In the genomic region with DNA sequence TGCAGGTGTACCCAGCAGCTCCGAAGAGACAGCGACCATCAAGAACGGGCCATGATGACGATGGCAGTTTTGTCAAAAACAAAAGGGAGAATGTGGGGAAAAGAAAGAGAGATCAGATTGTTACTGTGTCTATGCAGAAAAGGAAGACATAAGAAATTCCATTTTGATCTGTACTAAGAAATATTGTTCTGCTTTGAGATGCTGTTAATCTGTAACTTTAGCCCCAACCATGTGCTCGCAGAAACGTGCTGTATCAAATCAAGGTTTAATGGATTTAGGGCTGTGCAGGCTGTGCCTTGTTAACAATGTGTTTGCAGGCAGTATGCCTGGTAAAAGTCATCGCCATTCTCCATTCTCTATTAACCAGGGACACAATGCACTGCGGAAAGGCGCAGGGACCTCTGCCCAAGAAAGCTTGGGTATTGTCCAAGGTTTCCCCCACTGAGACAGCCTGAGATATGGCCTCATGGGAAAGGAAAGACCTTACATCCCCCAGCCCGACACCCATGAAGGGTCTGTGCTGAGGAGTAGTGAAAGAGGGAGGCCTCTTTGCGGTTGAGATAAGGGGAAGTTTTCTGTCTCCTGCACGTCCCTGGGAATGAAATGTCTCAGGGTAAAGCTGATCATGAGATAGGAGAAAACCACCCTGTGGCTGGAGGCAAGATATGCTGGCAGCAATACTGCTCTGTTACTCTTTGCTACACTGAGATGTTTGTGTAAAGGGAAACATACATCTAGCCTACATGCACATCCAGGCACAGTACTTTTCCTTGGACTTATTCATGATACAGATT, we compare ENCODE assay signal across 1 cellular context.
TF ChIP-seq lines count a peak whose summit lies in the region.

No MANE protein-coding gene starts in this region.

TF ChIP-seq in GM12878, 131 proteins besides CTCF, POLR2A, EP300 and RAD21 (continued from another document):
- TF ChIP-seq, protein P1, sequence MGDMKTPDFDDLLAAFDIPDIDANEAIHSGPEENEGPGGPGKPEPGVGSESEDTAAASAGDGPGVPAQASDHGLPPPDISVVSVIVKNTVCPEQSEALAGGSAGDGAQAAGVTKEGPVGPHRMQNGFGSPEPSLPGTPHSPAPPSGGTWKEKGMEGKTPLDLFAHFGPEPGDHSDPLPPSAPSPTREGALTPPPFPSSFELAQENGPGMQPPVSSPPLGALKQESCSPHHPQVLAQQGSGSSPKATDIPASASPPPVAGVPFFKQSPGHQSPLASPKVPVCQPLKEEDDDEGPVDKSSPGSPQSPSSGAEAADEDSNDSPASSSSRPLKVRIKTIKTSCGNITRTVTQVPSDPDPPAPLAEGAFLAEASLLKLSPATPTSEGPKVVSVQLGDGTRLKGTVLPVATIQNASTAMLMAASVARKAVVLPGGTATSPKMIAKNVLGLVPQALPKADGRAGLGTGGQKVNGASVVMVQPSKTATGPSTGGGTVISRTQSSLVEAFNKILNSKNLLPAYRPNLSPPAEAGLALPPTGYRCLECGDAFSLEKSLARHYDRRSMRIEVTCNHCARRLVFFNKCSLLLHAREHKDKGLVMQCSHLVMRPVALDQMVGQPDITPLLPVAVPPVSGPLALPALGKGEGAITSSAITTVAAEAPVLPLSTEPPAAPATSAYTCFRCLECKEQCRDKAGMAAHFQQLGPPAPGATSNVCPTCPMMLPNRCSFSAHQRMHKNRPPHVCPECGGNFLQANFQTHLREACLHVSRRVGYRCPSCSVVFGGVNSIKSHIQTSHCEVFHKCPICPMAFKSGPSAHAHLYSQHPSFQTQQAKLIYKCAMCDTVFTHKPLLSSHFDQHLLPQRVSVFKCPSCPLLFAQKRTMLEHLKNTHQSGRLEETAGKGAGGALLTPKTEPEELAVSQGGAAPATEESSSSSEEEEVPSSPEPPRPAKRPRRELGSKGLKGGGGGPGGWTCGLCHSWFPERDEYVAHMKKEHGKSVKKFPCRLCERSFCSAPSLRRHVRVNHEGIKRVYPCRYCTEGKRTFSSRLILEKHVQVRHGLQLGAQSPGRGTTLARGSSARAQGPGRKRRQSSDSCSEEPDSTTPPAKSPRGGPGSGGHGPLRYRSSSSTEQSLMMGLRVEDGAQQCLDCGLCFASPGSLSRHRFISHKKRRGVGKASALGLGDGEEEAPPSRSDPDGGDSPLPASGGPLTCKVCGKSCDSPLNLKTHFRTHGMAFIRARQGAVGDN (IDR thresholded peaks at IDR 0.05): 0 out of 2 replicates have a peak, but pooled peaks have one; percentile 54
- TF ChIP-seq EED (IDR thresholded peaks at IDR 0.05; ENCODE audit: low read depth): peak; percentile 82
- TF ChIP-seq NFIC (IDR thresholded peaks at IDR 0.05; ENCODE audit: low read depth, low read length): peak; percentile 58
- peak in 1 of 2 experiments; percentile 59; a peak in 1 of 4 replicates for TF ChIP-seq BHLHE40 (IDR thresholded peaks at IDR 0.05; ENCODE audit: borderline replicate concordance in 1 of 2, low read depth in 2 of 2, low read length in 1 of 2)
- TF ChIP-seq RUNX3 (IDR thresholded peaks at IDR 0.05; ENCODE audit: low read length): peak; percentile 87
- TF ChIP-seq ZBED1 (IDR thresholded peaks at IDR 0.05; ENCODE audit: borderline replicate concordance): 0 out of 2 replicates have a peak, but pooled peaks have one; percentile 18
- TF ChIP-seq MEF2B (IDR thresholded peaks at IDR 0.05; ENCODE audit: partially characterized antibody, poor library complexity, severe bottlenecking): peak; percentile 58
- TF ChIP-seq BCL3 (IDR thresholded peaks at IDR 0.05; ENCODE audit: borderline replicate concordance, insufficient read depth, low read depth, low read length, poor library complexity, severe bottlenecking): peak; percentile 23
- TF ChIP-seq RELB (IDR thresholded peaks at IDR 0.05; ENCODE audit: low read depth): peak; percentile 75
- TF ChIP-seq ATF7 (IDR thresholded peaks at IDR 0.05; ENCODE audit: low read depth): 0 out of 2 replicates have a peak, but pooled peaks have one; percentile 19
- peak; percentile 48; the same call in 1 of the 2 replicates for TF ChIP-seq CREM (IDR thresholded peaks at IDR 0.05; ENCODE audit: low read depth)
- TF ChIP-seq CBFB (IDR thresholded peaks at IDR 0.05; ENCODE audit: low read depth): 0 out of 2 replicates have a peak, but pooled peaks have one; percentile 23
TF ChIP-seq in GM12878: peak in this region for 16; not testable (repeated sequence) for 115.
